In the genomic region with DNA sequence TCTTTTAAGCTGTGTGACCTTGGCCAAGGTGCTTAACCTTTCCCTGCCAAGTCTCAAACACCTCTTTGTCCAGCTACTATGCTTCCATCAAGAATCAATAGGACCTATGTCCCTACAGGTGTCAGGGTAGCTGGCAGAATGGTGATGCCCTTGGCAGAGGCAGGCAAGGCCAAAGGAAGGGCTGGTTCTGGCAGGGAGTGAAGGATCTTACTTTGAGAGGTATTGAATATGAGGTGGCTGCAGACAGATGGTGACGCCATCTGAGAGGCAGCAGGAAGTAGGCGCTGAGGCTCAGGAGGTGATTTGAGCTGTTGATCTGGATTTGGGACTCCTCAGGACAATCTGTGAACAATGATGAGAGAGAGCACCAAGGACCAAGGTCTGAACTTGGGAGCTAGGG, we compare ENCODE assay signal across 20 cellular contexts. TPM values are rescaled to one million over a fixed set of nuclear protein-coding genes. Genes with fewer than 3 reads are reported as not detected.
"Had no signal": no experiment of that assay in that cellular context is flagged by ENCODE, and none has a peak within 500 bp of the region (broad histone marks: within the 10 kb centered on the region; RNA-seq: fewer than 3 reads in every experiment).

No MANE protein-coding gene starts in this region.

- H3K4me1 ChIP-seq: parathyroid adenoma had no signal

- H3K4me3 Mint-ChIP-seq: naive B cell; stimulated activated effector memory CD8-positive, alpha-beta T cell treated with anti-CD3 and anti-CD28 coated beads, Interleukin-12 subunit alpha, Interleukin-12 subunit beta, amount 100 ng/mL, for 72 hours; T-helper 1 cell treated with Interleukin-12 subunit alpha and Interleukin-12 subunit beta and Interleukin-4 antibody, amounts not matched to agents 30 μg/mL and 1 μg/mL, for 36 hours had no signal

- H3K4me1 Mint-ChIP-seq: naive B cell; stimulated activated effector memory CD8-positive, alpha-beta T cell treated with anti-CD3 and anti-CD28 coated beads, Interleukin-12 subunit alpha, Interleukin-12 subunit beta, amount 100 ng/mL, for 72 hours had no signal

- H3K36me3 ChIP-seq: adrenal gland had no signal

- H3K27ac ChIP-seq: parathyroid adenoma, stomach had no signal

- H3K9me3 ChIP-seq: adrenal gland, stomach had no signal

- ATAC-seq: activated naive CD4-positive, alpha-beta T cell treated with anti-CD3 and anti-CD28 coated beads, Interleukin-2, amount 50 U/mL, for 72 hours; sciatic nerve; stimulated activated effector memory CD8-positive, alpha-beta T cell treated with anti-CD3 and anti-CD28 coated beads, Interleukin-12 subunit alpha, Interleukin-12 subunit beta, amount 100 ng/mL, for 72 hours had no signal

- H3K9me3 Mint-ChIP-seq: activated naive CD4-positive, alpha-beta T cell treated with anti-CD3 and anti-CD28 coated beads, Interleukin-2, amount 50 U/mL, for 72 hours; stimulated activated effector memory CD8-positive, alpha-beta T cell treated with anti-CD3 and anti-CD28 coated beads, Interleukin-12 subunit alpha, Interleukin-12 subunit beta, amount 100 ng/mL, for 72 hours; T-helper 1 cell treated with Interleukin-12 subunit alpha and Interleukin-12 subunit beta and Interleukin-4 antibody, amounts not matched to agents 30 μg/mL and 1 μg/mL, for 36 hours had no signal

- H3K27me3 ChIP-seq: adrenal gland, stomach had no signal

- H3K27ac Mint-ChIP-seq: activated naive CD4-positive, alpha-beta T cell treated with anti-CD3 and anti-CD28 coated beads, Interleukin-2, amount 50 U/mL, for 72 hours; naive B cell; stimulated activated effector memory CD8-positive, alpha-beta T cell treated with anti-CD3 and anti-CD28 coated beads, Interleukin-12 subunit alpha, Interleukin-12 subunit beta, amount 100 ng/mL, for 72 hours; T-helper 1 cell treated with Interleukin-12 subunit alpha and Interleukin-12 subunit beta and Interleukin-4 antibody, amounts not matched to agents 30 μg/mL and 1 μg/mL, for 36 hours had no signal

- H3K36me3 Mint-ChIP-seq: stimulated activated effector memory CD8-positive, alpha-beta T cell treated with anti-CD3 and anti-CD28 coated beads, Interleukin-12 subunit alpha, Interleukin-12 subunit beta, amount 100 ng/mL, for 72 hours had no signal

- DNase-seq: activated CD4-positive, alpha-beta T cell treated with anti-CD3 and anti-CD28 coated beads for 1 hour; activated CD8-positive, alpha-beta memory T cell treated with anti-CD3 and anti-CD28 coated beads for 24 hours; activated CD8-positive, alpha-beta memory T cell treated with anti-CD3 and anti-CD28 coated beads, Interleukin-2, amount 50 U/mL, for 48 hours; activated effector memory CD4-positive, alpha-beta T cell treated with Interleukin-2 at 50 U/mL for 16 hours; activated T-cell treated with anti-CD3 and anti-CD28 coated beads, Interleukin-2, amount 50 U/mL, for 48 hours; adrenal gland; erythroblast; foreskin melanocyte; glutamatergic neuron; hypothalamus; islet precursor cell; naive B cell; stimulated activated CD4-positive, alpha-beta T cell treated with anti-CD3 and anti-CD28 coated beads, Interleukin-4, amount 100 ng/mL, for 24 hours; stomach; trophoblast cell had no signal

- H3K4me3 ChIP-seq: adrenal gland, stomach had no signal

RNA-seq across cellular contexts. Expression of gene ABCC3, which starts 12.5 kb away (rescaled TPM):
- total RNA-seq: activated naive CD4-positive, alpha-beta T cell treated with anti-CD3 and anti-CD28 coated beads, Interleukin-2, amount 50 U/mL, for 72 hours had no signal
